Comparison of ENCODE assay signal across 1 cellular context in the genomic region with DNA sequence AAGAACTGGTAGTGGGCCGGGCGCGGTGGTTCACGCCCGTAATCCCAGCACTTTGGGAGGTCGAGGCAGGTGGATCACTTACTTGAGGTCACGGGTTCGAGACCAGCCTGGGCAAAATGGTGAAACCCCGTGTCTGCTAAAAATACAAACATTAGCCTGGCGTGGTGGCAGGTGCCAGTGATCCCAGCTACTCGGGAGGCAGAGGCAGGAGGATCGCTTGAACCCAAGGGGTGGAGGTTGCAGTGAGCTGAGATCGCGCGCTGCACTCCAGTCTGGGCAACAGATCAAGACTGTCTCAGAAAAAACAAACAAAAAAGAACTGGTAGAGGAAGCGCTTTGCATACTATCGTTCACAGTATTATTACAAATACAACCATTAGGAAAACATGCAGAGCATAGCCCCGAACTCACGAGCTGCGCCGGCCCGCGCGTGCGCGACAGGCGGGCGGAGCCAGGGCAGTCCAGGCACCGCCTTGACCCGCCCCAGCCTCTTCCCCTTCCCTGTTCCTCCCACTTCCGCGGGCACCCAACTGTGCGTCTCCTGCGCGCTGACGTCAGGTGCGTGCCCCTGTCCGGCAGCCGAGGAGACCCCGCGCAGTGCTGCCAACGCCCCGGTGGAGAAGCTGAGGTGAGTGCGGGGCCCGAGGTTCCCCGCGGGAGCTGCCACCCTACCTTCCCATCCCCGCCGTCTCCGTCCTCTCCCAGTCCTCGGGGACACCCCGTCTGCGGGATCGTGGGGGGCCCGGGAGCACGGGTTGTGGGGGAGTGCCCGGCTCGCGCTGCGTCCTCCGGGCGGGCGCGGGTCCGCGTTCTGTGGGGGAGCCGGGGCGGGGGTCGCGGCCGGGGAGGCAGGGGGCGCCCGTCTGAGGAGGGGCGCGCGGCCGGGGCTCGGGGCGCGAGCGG.
TF ChIP-seq lines count a peak whose summit lies in the region.

CDC42 (plus strand) TSS at position 595 of the 903 bp plus-strand sequence. CDS start 25,770 bp downstream, outside the sequence.

TF ChIP-seq in K562, 482 proteins besides CTCF, POLR2A, EP300 and RAD21 (continued from another document and continues in another):
- TF ChIP-seq ARID3A (IDR thresholded peaks at IDR 0.05; ENCODE audit: borderline replicate concordance, low read depth, low read length) (no peak), PHF8 (IDR thresholded peaks at IDR 0.05; ENCODE audit: borderline replicate concordance, low read length) (peak; percentile 82; the same call in 1 of the 2 replicates), RBM14 (IDR thresholded peaks at IDR 0.05; ENCODE audit: borderline replicate concordance, insufficient read depth, low read depth, low read length) (no peak), YY1 (IDR thresholded peaks at IDR 0.05; ENCODE audit: borderline replicate concordance in 1 of 3, control insufficient read depth in 1 of 3, extremely low read depth in 1 of 3, insufficient read depth in 3 of 3, insufficient read length in 1 of 3, insufficient replicate concordance in 2 of 3, low read depth in 1 of 3, low read length in 2 of 3) (peak in 2 of 3 experiments; percentile 67 to 82), NFATC3 (IDR thresholded peaks at IDR 0.05) (no peak), SRF (CRISPR knock-in tag; IDR thresholded peaks at IDR 0.05) (peak; percentile 28 to 69; a peak in 1 of 4 replicates), NCOA2 (IDR thresholded peaks at IDR 0.05; ENCODE audit: partially characterized antibody in 2 of 2) (no peak), RBM17 (IDR thresholded peaks at IDR 0.05; ENCODE audit: borderline replicate concordance, low read depth, low read length) (no peak), JUN (IDR thresholded peaks at IDR 0.05; ENCODE audit: borderline replicate concordance, low read depth, low read length) (peak; percentile 84), JUN (CRISPR knock-in tag; IDR thresholded peaks at IDR 0.05; ENCODE audit: borderline replicate concordance) (no peak; the same call in 1 of the 2 replicates), TEAD1 (CRISPR knock-in tag; IDR thresholded peaks at IDR 0.05) (peak; percentile 26 to 53; a peak in 1 of 4 replicates), SRSF3 (IDR thresholded peaks at IDR 0.05; ENCODE audit: insufficient read depth, low read length) (no peak), ARID2 (IDR thresholded peaks at IDR 0.05) (no peak), PML (IDR thresholded peaks at IDR 0.05; ENCODE audit: low read length) (peak; percentile 77; the same call in 1 of the 2 replicates), NFRKB (IDR thresholded peaks at IDR 0.05; ENCODE audit: low read depth) (no peak), CHD1 (IDR thresholded peaks at IDR 0.05; ENCODE audit: low read length) (peak; percentile 19), CBX3 (IDR thresholded peaks at IDR 0.05; ENCODE audit: borderline replicate concordance in 1 of 2, low read length in 2 of 2) (no peak; a peak in 1 of 3 replicates), SIN3A (IDR thresholded peaks at IDR 0.05; ENCODE audit: borderline replicate concordance in 2 of 2, control insufficient read depth in 1 of 2, low read depth in 2 of 2, low read length in 2 of 2) (peak; percentile 47 to 86; a peak in 2 of 4 replicates), PTBP1 (IDR thresholded peaks at IDR 0.05; ENCODE audit: low read depth, low read length) (no peak), BMI1 (IDR thresholded peaks at IDR 0.05; ENCODE audit: low read length) (no peak), CREB1 (IDR thresholded peaks at IDR 0.05) (peak; percentile 93), CREB1 (CRISPR knock-in tag; IDR thresholded peaks at IDR 0.05) (peak; percentile 96), ZBTB17 (CRISPR knock-in tag; IDR thresholded peaks at IDR 0.05) (no peak), TOE1 (IDR thresholded peaks at IDR 0.05; ENCODE audit: borderline replicate concordance) (peak; percentile 24; the same call in 1 of the 2 replicates), TOE1 (CRISPR knock-in tag; IDR thresholded peaks at IDR 0.05; ENCODE audit: borderline replicate concordance, low read depth) (no peak), CTBP1 (IDR thresholded peaks at IDR 0.05; ENCODE audit: borderline replicate concordance) (peak; percentile 66; the same call in 1 of the 2 replicates), FOXA1 (IDR thresholded peaks at IDR 0.05; ENCODE audit: borderline replicate concordance) (no peak), ZFP1 (CRISPR knock-in tag; IDR thresholded peaks at IDR 0.05) (no peak)
- TF ChIP-seq, protein P1, sequence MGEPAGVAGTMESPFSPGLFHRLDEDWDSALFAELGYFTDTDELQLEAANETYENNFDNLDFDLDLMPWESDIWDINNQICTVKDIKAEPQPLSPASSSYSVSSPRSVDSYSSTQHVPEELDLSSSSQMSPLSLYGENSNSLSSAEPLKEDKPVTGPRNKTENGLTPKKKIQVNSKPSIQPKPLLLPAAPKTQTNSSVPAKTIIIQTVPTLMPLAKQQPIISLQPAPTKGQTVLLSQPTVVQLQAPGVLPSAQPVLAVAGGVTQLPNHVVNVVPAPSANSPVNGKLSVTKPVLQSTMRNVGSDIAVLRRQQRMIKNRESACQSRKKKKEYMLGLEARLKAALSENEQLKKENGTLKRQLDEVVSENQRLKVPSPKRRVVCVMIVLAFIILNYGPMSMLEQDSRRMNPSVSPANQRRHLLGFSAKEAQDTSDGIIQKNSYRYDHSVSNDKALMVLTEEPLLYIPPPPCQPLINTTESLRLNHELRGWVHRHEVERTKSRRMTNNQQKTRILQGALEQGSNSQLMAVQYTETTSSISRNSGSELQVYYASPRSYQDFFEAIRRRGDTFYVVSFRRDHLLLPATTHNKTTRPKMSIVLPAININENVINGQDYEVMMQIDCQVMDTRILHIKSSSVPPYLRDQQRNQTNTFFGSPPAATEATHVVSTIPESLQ (CRISPR knock-in tag; IDR thresholded peaks at IDR 0.05) = no peak
- TF ChIP-seq, protein P2, sequence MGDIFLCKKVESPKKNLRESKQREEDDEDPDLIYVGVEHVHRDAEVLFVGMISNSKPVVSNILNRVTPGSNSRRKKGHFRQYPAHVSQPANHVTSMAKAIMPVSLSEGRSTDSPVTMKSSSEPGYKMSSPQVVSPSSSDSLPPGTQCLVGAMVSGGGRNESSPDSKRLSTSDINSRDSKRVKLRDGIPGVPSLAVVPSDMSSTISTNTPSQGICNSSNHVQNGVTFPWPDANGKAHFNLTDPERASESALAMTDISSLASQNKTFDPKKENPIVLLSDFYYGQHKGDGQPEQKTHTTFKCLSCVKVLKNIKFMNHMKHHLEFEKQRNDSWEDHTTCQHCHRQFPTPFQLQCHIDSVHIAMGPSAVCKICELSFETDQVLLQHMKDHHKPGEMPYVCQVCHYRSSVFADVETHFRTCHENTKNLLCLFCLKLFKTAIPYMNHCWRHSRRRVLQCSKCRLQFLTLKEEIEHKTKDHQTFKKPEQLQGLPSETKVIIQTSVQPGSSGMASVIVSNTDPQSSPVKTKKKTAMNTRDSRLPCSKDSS (IDR thresholded peaks at IDR 0.05; ENCODE audit: low read depth, partially characterized antibody) = no peak
- TF ChIP-seq, protein P3, sequence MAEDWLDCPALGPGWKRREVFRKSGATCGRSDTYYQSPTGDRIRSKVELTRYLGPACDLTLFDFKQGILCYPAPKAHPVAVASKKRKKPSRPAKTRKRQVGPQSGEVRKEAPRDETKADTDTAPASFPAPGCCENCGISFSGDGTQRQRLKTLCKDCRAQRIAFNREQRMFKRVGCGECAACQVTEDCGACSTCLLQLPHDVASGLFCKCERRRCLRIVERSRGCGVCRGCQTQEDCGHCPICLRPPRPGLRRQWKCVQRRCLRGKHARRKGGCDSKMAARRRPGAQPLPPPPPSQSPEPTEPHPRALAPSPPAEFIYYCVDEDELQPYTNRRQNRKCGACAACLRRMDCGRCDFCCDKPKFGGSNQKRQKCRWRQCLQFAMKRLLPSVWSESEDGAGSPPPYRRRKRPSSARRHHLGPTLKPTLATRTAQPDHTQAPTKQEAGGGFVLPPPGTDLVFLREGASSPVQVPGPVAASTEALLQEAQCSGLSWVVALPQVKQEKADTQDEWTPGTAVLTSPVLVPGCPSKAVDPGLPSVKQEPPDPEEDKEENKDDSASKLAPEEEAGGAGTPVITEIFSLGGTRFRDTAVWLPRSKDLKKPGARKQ (CRISPR knock-in tag; IDR thresholded peaks at IDR 0.05) = peak; percentile 75; the same call in 1 of the 2 replicates
- TF ChIP-seq, protein P4, sequence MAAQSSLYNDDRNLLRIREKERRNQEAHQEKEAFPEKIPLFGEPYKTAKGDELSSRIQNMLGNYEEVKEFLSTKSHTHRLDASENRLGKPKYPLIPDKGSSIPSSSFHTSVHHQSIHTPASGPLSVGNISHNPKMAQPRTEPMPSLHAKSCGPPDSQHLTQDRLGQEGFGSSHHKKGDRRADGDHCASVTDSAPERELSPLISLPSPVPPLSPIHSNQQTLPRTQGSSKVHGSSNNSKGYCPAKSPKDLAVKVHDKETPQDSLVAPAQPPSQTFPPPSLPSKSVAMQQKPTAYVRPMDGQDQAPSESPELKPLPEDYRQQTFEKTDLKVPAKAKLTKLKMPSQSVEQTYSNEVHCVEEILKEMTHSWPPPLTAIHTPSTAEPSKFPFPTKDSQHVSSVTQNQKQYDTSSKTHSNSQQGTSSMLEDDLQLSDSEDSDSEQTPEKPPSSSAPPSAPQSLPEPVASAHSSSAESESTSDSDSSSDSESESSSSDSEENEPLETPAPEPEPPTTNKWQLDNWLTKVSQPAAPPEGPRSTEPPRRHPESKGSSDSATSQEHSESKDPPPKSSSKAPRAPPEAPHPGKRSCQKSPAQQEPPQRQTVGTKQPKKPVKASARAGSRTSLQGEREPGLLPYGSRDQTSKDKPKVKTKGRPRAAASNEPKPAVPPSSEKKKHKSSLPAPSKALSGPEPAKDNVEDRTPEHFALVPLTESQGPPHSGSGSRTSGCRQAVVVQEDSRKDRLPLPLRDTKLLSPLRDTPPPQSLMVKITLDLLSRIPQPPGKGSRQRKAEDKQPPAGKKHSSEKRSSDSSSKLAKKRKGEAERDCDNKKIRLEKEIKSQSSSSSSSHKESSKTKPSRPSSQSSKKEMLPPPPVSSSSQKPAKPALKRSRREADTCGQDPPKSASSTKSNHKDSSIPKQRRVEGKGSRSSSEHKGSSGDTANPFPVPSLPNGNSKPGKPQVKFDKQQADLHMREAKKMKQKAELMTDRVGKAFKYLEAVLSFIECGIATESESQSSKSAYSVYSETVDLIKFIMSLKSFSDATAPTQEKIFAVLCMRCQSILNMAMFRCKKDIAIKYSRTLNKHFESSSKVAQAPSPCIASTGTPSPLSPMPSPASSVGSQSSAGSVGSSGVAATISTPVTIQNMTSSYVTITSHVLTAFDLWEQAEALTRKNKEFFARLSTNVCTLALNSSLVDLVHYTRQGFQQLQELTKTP (IDR thresholded peaks at IDR 0.05; ENCODE audit: low read depth in 1 of 2, partially characterized antibody in 2 of 2) = no peak
- TF ChIP-seq, protein P5, sequence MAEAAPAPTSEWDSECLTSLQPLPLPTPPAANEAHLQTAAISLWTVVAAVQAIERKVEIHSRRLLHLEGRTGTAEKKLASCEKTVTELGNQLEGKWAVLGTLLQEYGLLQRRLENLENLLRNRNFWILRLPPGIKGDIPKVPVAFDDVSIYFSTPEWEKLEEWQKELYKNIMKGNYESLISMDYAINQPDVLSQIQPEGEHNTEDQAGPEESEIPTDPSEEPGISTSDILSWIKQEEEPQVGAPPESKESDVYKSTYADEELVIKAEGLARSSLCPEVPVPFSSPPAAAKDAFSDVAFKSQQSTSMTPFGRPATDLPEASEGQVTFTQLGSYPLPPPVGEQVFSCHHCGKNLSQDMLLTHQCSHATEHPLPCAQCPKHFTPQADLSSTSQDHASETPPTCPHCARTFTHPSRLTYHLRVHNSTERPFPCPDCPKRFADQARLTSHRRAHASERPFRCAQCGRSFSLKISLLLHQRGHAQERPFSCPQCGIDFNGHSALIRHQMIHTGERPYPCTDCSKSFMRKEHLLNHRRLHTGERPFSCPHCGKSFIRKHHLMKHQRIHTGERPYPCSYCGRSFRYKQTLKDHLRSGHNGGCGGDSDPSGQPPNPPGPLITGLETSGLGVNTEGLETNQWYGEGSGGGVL (CRISPR knock-in tag; IDR thresholded peaks at IDR 0.05) = no peak
- TF ChIP-seq, protein P6, sequence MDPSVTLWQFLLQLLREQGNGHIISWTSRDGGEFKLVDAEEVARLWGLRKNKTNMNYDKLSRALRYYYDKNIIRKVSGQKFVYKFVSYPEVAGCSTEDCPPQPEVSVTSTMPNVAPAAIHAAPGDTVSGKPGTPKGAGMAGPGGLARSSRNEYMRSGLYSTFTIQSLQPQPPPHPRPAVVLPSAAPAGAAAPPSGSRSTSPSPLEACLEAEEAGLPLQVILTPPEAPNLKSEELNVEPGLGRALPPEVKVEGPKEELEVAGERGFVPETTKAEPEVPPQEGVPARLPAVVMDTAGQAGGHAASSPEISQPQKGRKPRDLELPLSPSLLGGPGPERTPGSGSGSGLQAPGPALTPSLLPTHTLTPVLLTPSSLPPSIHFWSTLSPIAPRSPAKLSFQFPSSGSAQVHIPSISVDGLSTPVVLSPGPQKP (CRISPR knock-in tag; IDR thresholded peaks at IDR 0.05) = no peak
- TF ChIP-seq, protein P7, sequence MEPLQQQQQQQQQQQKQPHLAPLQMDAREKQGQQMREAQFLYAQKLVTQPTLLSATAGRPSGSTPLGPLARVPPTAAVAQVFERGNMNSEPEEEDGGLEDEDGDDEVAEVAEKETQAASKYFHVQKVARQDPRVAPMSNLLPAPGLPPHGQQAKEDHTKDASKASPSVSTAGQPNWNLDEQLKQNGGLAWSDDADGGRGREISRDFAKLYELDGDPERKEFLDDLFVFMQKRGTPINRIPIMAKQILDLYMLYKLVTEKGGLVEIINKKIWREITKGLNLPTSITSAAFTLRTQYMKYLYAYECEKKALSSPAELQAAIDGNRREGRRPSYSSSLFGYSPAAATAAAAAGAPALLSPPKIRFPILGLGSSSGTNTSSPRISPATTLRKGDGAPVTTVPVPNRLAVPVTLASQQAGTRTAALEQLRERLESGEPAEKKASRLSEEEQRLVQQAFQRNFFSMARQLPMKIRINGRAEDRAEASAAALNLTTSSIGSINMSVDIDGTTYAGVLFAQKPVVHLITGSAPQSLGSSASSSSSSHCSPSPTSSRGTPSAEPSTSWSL (CRISPR knock-in tag; IDR thresholded peaks at IDR 0.05; ENCODE audit: borderline replicate concordance) = no peak
